In genomic region chrX:102721169-102721506, GRCh38 we compare ENCODE assay signal across 7 cellular contexts. TPM values are rescaled to one million over a fixed set of nuclear protein-coding genes. Genes with fewer than 3 reads are reported as not detected.
DNase-seq lines count a peak whose midpoint lies in the region; ATAC-seq and TF ChIP-seq lines count a peak whose summit lies in the region.
"Not testable (repeated sequence)": the region's sequence is repeated elsewhere in the genome, so short reads cannot be mapped to it uniquely, and the experiment has no call there.

No MANE protein-coding gene starts in this region.

- not testable (repeated sequence) for H3K27ac ChIP-seq in SK-N-MC; duodenal mucosa (ENCODE audit: low read depth, low read length); heart right ventricle

- H3K4me2 ChIP-seq in skeletal muscle satellite cell (ENCODE audit: low read length): peak overlapping the region; percentile 83

- not testable (repeated sequence) for H3K27me3 ChIP-seq in duodenal mucosa (ENCODE audit: control insufficient read depth in 1 of 2, insufficient read depth in 2 of 2, low read length in 2 of 2); heart right ventricle; mucosa of stomach (ENCODE audit: control insufficient read depth, insufficient read depth, low read length); skeletal muscle satellite cell (ENCODE audit: control insufficient read depth, insufficient read depth, low read length)

- not testable (repeated sequence) for H3K27me3 Mint-ChIP-seq in activated naive CD4-positive, alpha-beta T cell treated with anti-CD3 and anti-CD28 coated beads, Interleukin-2, amount 10 ng/mL, durations not matched to agents 7 days and 5 days

- CTCF ChIA-PET in activated naive CD4-positive, alpha-beta T cell treated with anti-CD3 and anti-CD28 coated beads, Interleukin-2, amount 10 ng/mL, durations not matched to agents 7 days and 5 days (lab: Charles Lee): not testable (repeated sequence)

- intact Hi-C loops in heart right ventricle (cut with DNase I): loop anchor here in 1 of 10 donors (5.0 kb wide), 1 partner anchor 46 kb away; no protein-coding TSS in a partner anchor

- not testable (repeated sequence) for H3K4me1 ChIP-seq in duodenal mucosa (ENCODE audit: control insufficient read depth in 1 of 2, insufficient read depth in 2 of 2, low read length in 2 of 2); heart right ventricle; mucosa of stomach (ENCODE audit: control insufficient read depth, insufficient read depth, low read length); skeletal muscle satellite cell (ENCODE audit: control insufficient read depth, insufficient read depth, low read length)

- peak overlapping the region; percentile 83 for H3K9ac ChIP-seq in SK-N-MC (ENCODE audit: insufficient read length)
- peak overlapping the region; percentile 68 to 75 for H3K9ac ChIP-seq in duodenal mucosa (ENCODE audit: low read depth in 1 of 2, low read length in 2 of 2)
- H3K9ac ChIP-seq in mucosa of stomach (ENCODE audit: low read length): peak overlapping the region; percentile 63
- H3K9ac ChIP-seq in skeletal muscle satellite cell (ENCODE audit: low read depth, low read length): peak overlapping the region; percentile 74

- H3K36me3 ChIP-seq in SK-N-MC (ENCODE audit: insufficient read depth, low read length); duodenal mucosa (ENCODE audit: control insufficient read depth in 1 of 2, insufficient read depth in 2 of 2, low read length in 2 of 2); heart right ventricle; mucosa of stomach (ENCODE audit: control insufficient read depth, insufficient read depth, low read length); skeletal muscle satellite cell (ENCODE audit: insufficient read depth, low read length): not testable (repeated sequence)

- not testable (repeated sequence) for DNase-seq in SK-N-MC (ENCODE audit: low read depth, low spot score); activated naive CD4-positive, alpha-beta T cell treated with anti-CD3 and anti-CD28 coated beads, Interleukin-2, amount 10 ng/mL, durations not matched to agents 7 days and 5 days; heart right ventricle

- peak; percentile 9 for ATAC-seq in GM21360 (IDR thresholded peaks at IDR 0.05; ENCODE audit: unreplicated experiment)
- not testable (repeated sequence) for ATAC-seq in heart right ventricle

- H3K4me3 ChIP-seq in SK-N-MC: peak overlapping the region; percentile 77
- peak overlapping the region; percentile 67 to 72 for H3K4me3 ChIP-seq in duodenal mucosa (ENCODE audit: low read depth in 1 of 2, low read length in 2 of 2)
- H3K4me3 ChIP-seq in heart right ventricle: peak overlapping the region; percentile 33 to 62 (median 54)
- H3K4me3 ChIP-seq in mucosa of stomach (ENCODE audit: low read length): peak overlapping the region; percentile 15
- H3K4me3 ChIP-seq in skeletal muscle satellite cell (ENCODE audit: low read length): peak overlapping the region; percentile 69

- not testable (repeated sequence) for H3K36me3 Mint-ChIP-seq in activated naive CD4-positive, alpha-beta T cell treated with anti-CD3 and anti-CD28 coated beads, Interleukin-2, amount 10 ng/mL, durations not matched to agents 7 days and 5 days

- not testable (repeated sequence) for H3K9me3 ChIP-seq in SK-N-MC (ENCODE audit: low read depth, low read length); duodenal mucosa (ENCODE audit: control insufficient read depth in 1 of 2, low read length in 2 of 2); heart right ventricle; mucosa of stomach (ENCODE audit: control insufficient read depth, low read length); skeletal muscle satellite cell (replicated peaks; ENCODE audit: low read length)

- not testable (repeated sequence) for H3K9me3 Mint-ChIP-seq in activated naive CD4-positive, alpha-beta T cell treated with anti-CD3 and anti-CD28 coated beads, Interleukin-2, amount 10 ng/mL, durations not matched to agents 7 days and 5 days

- H3K27ac Mint-ChIP-seq in activated naive CD4-positive, alpha-beta T cell treated with anti-CD3 and anti-CD28 coated beads, Interleukin-2, amount 10 ng/mL, durations not matched to agents 7 days and 5 days: not testable (repeated sequence)

- H3K4me3 Mint-ChIP-seq in activated naive CD4-positive, alpha-beta T cell treated with anti-CD3 and anti-CD28 coated beads, Interleukin-2, amount 10 ng/mL, durations not matched to agents 7 days and 5 days: peak overlapping the region; percentile 78

- 40 to 49% methylated on average over 6 to 7 of the region's 7 CpGs for WGBS in heart right ventricle, 2 donors

- H3K4me1 Mint-ChIP-seq in activated naive CD4-positive, alpha-beta T cell treated with anti-CD3 and anti-CD28 coated beads, Interleukin-2, amount 10 ng/mL, durations not matched to agents 7 days and 5 days: peaks cover 12% of the 10 kb centered on the region

- not testable (repeated sequence) for TF ChIP-seq CTCF in heart right ventricle (IDR thresholded peaks at IDR 0.05)

RNA-seq across cellular contexts. Expression of gene GPRASP3, which starts 0.6 kb away (rescaled TPM):
- 10 to 100 TPM in 1 of 10 donors, 1 to 10 TPM in 9; 4.6 to 10.1 (median 6.6) TPM for total RNA-seq in heart right ventricle
- polyA plus RNA-seq in heart right ventricle: 1 to 10 TPM in 1 of 2 donors, under 1 TPM in 1; 0.73 to 1.0 TPM
- total RNA-seq in skeletal muscle satellite cell (2012; rRNA removed): 3.1 and 3.3 TPM in 2 replicates

RNA-seq across cellular contexts. Expression of gene GPRASP2, which starts 8.9 kb away (rescaled TPM):
- total RNA-seq in heart right ventricle: 10 to 100 TPM; 11.5 to 21.3 (median 15.9) TPM
- polyA plus RNA-seq in heart right ventricle: 1 to 10 TPM; 3.7 to 4.0 TPM
- 10.5 and 14.2 TPM in 2 replicates for total RNA-seq in skeletal muscle satellite cell (2012; rRNA removed)

Comparison
In these comparisons a context has a peak if more than half of its experiments do, and no peak if none do; other contexts are left out.
1. H3K4me3 ChIP-seq: peak in every context shown above with its lines; median percentile 77 in SK-N-MC; 70 in duodenal mucosa; 69 in skeletal muscle satellite cell; 54 in heart right ventricle; 15 in mucosa of stomach.